Comparison of ENCODE assay signal across 8 cellular contexts in the genomic region with DNA sequence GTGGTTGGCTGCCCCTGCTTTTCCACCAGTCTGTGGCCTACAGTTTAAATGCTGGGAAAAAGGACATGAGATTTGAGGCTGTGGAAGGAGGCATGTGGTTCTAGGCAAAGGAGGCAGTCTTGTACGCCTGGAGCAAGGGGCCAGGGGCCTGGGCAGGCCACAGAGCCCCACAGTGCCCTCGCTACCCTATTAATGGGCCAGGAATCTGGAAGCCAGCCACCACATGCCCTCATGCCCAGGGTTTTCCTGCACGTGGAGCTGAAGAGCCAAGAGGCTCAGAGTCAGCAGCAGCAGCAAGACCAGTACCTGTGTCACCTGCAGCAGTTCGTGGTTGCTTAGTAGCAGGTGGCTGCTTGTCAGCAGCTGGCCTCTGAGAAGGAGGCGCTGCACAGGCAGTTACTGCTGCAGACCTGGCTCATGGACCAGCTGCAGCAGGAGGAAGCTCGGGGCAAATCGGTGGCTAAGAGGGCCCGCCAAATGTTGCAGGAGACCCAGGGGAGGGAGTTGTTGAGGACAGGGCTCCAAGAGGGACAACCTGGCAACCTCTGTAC.
DNase-seq lines count a peak whose midpoint lies in the region; ATAC-seq and TF ChIP-seq lines count a peak whose summit lies in the region.
"Not testable (repeated sequence)": the region's sequence is repeated elsewhere in the genome, so short reads cannot be mapped to it uniquely, and the experiment has no call there.

No MANE protein-coding gene starts in this region.

- intact Hi-C loops in body of pancreas (cut with DNase I): not testable (repeated sequence)

- not testable (repeated sequence) for TF ChIP-seq POLR2A in body of pancreas (IDR thresholded peaks at IDR 0.05)

- not testable (repeated sequence) for H3K9me3 ChIP-seq in RWPE2 (ENCODE audit: severe bottlenecking); body of pancreas; osteoblast (ENCODE audit: low read depth, low read length)

- not testable (repeated sequence) for TF ChIP-seq CTCF in RWPE2 (IDR thresholded peaks at IDR 0.05; ENCODE audit: poor library complexity, severe bottlenecking); body of pancreas (IDR thresholded peaks at IDR 0.05); osteoblast (IDR thresholded peaks at IDR 0.05; ENCODE audit: extremely low read depth, low read depth, low read length)

- not testable (repeated sequence) for H3K27me3 ChIP-seq in RWPE2 (ENCODE audit: insufficient read depth, poor library complexity, severe bottlenecking); body of pancreas; osteoblast (ENCODE audit: insufficient read depth, low read length)

- H3K4me1 ChIP-seq in RWPE2 (ENCODE audit: insufficient read depth, poor library complexity, severe bottlenecking); body of pancreas; osteoblast (ENCODE audit: insufficient read depth, low read length): not testable (repeated sequence)

- 0 out of 3 replicates have a peak, but pooled peaks have one; percentile 19 for ATAC-seq in RWPE2 (ENCODE audit: low read depth)
- ATAC-seq in body of pancreas: not testable (repeated sequence)

- H3K4me3 ChIP-seq in RWPE2 (ENCODE audit: severe bottlenecking); body of pancreas; osteoblast (ENCODE audit: insufficient read depth, low read length): not testable (repeated sequence)

- H3K79me2 ChIP-seq in osteoblast (ENCODE audit: insufficient read depth, low read length): not testable (repeated sequence)

- H3K27ac ChIP-seq in RWPE2 (ENCODE audit: poor library complexity, severe bottlenecking); body of pancreas; osteoblast (ENCODE audit: low read depth, low read length): not testable (repeated sequence)

- 56 to 67% methylated on average over 4 to 8 of the region's 8 CpGs for WGBS in body of pancreas, 2 donors

- H4K20me1 ChIP-seq in osteoblast (ENCODE audit: insufficient read depth, low read length): not testable (repeated sequence)

- H2AFZ ChIP-seq in osteoblast (ENCODE audit: low read length): not testable (repeated sequence)

- not testable (repeated sequence) for H3K36me3 ChIP-seq in RWPE2 (ENCODE audit: low read depth); body of pancreas (replicated peaks in 1 of 2; ENCODE audit: insufficient read depth in 1 of 2, low read depth in 2 of 2); osteoblast (ENCODE audit: insufficient read depth, low read length)

- not testable (repeated sequence) for H3K4me2 ChIP-seq in osteoblast (ENCODE audit: insufficient read depth, low read length)

- peak; percentile 53 for DNase-seq in DMS153 (lab: John Stamatoyannopoulos, UW)
- peak; percentile 0 for DNase-seq in NCI-H1092 (lab: John Stamatoyannopoulos, UW)
- DNase-seq in NCI-H2081 (lab: John Stamatoyannopoulos, UW): peak; percentile 6 to 73
- DNase-seq in NCI-H510A treated with DMSO at 0.1 percent for 48 hours (lab: John Stamatoyannopoulos, UW): peak; percentile 36
- DNase-seq in RWPE2 (ENCODE audit: low spot score): peak; percentile 27
- peak in 3 of 4 donors; percentile 43 to 53 (median 49) for DNase-seq in body of pancreas
- peak; percentile 50 for DNase-seq in islet precursor cell
- peak; percentile 14 for DNase-seq in osteoblast (ENCODE audit: insufficient read length, low spot score, missing footprints)

Comparison
In these comparisons a context has a peak if more than half of its experiments do, and no peak if none do; other contexts are left out.
1. DNase-seq: peak in every context shown above with its lines; median percentile 53 in DMS153; 50 in islet precursor cell; 49 in body of pancreas; 40 in NCI-H2081; 36 in NCI-H510A treated with DMSO at 0.1 percent for 48 hours; 27 in RWPE2; 14 in osteoblast; 0 in NCI-H1092.